1 cellular context compared by ENCODE assay signal in the genomic region with DNA sequence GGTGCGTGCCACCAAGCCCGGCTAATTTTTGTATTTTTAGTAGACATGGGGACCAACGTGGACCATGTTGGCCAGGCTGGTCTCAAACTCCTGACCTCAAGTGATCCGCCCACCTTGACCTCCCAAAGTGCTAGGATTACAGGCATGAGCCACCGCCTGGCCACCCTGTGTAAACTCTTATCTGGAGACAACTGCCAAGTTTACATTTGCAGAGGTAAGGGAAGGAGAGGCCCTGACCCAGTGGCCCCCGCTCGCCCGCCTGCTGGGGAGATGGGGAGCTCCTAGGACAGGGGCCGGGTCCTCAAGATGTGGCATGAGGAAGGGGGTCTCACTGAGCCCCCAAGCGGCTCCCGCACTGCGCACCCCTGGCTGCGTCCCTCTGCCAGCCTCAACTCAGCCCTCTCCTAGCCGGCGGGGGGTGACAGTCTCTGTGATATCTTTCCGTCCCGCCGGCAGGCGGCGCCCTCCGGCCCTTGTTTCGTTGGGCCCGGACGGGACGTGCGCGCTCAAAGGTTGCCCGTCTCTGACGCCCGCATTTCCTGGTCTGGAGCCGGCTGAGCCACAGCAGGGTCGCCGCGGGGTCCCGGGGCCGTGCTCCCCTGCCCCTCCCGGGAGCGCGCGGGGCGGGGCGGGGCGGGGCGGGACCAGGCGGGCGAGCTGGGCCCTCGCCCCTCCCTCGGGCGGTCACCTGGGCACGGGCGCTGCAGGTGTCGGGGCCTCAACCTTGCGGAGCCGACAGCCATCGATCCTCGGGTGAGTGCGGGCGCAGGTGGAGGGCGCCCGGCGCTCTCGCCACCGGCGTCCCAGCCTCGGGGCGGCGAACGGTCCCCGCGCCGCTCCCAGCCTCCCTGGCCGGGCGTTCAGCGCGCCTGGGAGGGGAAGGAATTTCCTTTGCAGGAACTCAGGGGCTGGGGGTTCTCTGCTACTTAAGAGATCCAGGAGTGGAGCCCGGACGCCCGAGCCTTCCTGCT.
A peak's percentile ranks its signal among the peaks of the same experiment; 100 is the strongest.
TF ChIP-seq lines count a peak whose summit lies in the region.

A gene with protein sequence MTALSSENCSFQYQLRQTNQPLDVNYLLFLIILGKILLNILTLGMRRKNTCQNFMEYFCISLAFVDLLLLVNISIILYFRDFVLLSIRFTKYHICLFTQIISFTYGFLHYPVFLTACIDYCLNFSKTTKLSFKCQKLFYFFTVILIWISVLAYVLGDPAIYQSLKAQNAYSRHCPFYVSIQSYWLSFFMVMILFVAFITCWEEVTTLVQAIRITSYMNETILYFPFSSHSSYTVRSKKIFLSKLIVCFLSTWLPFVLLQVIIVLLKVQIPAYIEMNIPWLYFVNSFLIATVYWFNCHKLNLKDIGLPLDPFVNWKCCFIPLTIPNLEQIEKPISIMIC (plus strand): TSS at position 533 of the 971 bp plus-strand sequence. CDS start 45,978 bp downstream, outside the sequence.

TF ChIP-seq in H1, 55 proteins besides CTCF, POLR2A, EP300 and RAD21:
- 0 out of 2 replicates have a peak, but pooled peaks have one; percentile 41 for TF ChIP-seq RXRA (IDR thresholded peaks at IDR 0.05; ENCODE audit: insufficient read depth, low read depth, low read length)
- TF ChIP-seq TEAD4 (IDR thresholded peaks at IDR 0.05; ENCODE audit: low read depth, low read length): 0 out of 2 replicates have a peak, but pooled peaks have one; percentile 12
- TF ChIP-seq, protein P1, sequence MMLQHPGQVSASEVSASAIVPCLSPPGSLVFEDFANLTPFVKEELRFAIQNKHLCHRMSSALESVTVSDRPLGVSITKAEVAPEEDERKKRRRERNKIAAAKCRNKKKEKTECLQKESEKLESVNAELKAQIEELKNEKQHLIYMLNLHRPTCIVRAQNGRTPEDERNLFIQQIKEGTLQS (IDR thresholded peaks at IDR 0.05; ENCODE audit: insufficient read depth, low read depth, low read length): 0 out of 2 replicates have a peak, but pooled peaks have one; percentile 12
- 0 out of 4 replicates have a peak, but pooled peaks of 1 of the 2 experiments have one; percentile 43 for TF ChIP-seq HDAC2 (IDR thresholded peaks at IDR 0.05; ENCODE audit: borderline replicate concordance in 1 of 2, low read depth in 2 of 2, low read length in 2 of 2)
- peak; percentile 40 for TF ChIP-seq TAF7 (optimal IDR thresholded peaks at IDR 0.05; ENCODE audit: borderline replicate concordance, low read depth, low read length)
- TF ChIP-seq, protein P2, sequence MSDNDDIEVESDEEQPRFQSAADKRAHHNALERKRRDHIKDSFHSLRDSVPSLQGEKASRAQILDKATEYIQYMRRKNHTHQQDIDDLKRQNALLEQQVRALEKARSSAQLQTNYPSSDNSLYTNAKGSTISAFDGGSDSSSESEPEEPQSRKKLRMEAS (IDR thresholded peaks at IDR 0.05): no peak
- no peak for TF ChIP-seq NRF1 (IDR thresholded peaks at IDR 0.05; ENCODE audit: low read depth, low read length)
- 0 out of 2 replicates have a peak, but pooled peaks have one; percentile 7 for TF ChIP-seq YY1 (IDR thresholded peaks at IDR 0.05; ENCODE audit: low read depth, low read length)
- 0 out of 2 replicates have a peak, but pooled peaks have one; percentile 2 for TF ChIP-seq PHF8 (conservative IDR thresholded peaks at IDR 0.05; ENCODE audit: low read depth, low read length)
- TF ChIP-seq KDM4A (IDR thresholded peaks at IDR 0.05; ENCODE audit: low read depth, low read length, severe bottlenecking): peak; percentile 81
- peak; percentile 61 for TF ChIP-seq CREB1 (IDR thresholded peaks at IDR 0.05)
- TF ChIP-seq ASH2L (IDR thresholded peaks at IDR 0.05; ENCODE audit: low read length): no peak
